20 cellular contexts compared by ENCODE assay signal in the genomic region with DNA sequence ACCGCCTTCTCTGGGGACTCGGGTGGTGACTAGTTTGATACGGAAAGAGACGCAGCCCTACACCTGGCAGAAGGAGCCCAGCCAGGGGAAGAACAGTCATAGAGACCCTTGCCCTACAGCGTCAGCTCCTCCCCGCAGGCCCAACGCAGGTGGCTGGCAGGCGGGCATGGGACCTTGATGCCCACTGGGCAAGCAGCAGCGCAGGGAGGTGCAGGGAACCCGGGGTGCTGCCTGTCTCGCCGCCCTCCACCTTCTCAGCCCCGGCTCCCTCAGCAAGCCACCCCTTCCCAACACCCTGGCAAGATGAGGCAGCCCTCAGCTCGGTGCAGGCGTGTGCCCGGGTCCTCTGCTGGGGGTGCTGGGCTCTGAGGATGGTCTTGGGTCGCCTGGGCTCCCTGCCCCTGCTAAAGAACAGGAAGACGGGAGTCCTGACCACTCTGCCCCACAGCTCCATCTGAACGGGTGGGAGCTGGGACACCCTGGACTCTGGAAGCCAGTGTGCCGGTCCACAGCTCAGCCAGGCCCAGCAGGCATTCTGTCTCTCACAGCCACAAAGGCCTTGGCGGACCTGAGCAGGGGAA. TPM values are rescaled to one million over a fixed set of nuclear protein-coding genes. Genes with fewer than 3 reads are reported as not detected.
DNase-seq lines count a peak whose midpoint lies in the region; ATAC-seq, FAIRE-seq and TF ChIP-seq lines count a peak whose summit lies in the region.
"Had no signal": no experiment of that assay in that cellular context is flagged by ENCODE, and none has a peak within 500 bp of the region (broad histone marks: within the 10 kb centered on the region; RNA-seq: fewer than 3 reads in every experiment).

No MANE protein-coding gene starts in this region.

- TF ChIP-seq CTCF in osteoblast (IDR thresholded peaks at IDR 0.05; ENCODE audit: extremely low read depth, low read depth, low read length): no peak
- no peak for TF ChIP-seq CTCF in GM10266 (IDR thresholded peaks at IDR 0.05; ENCODE audit: control insufficient read depth, insufficient read depth, low read depth, missing control alignments)
- no peak for TF ChIP-seq CTCF in mammary epithelial cell (conservative IDR thresholded peaks at IDR 0.05 in 1 of 2, IDR thresholded peaks at IDR 0.05 in 1 of 2; ENCODE audit: extremely low read depth in 1 of 2, insufficient read depth in 1 of 2, low read depth in 1 of 2, low read length in 2 of 2)
- TF ChIP-seq CTCF in D721Med (IDR thresholded peaks at IDR 0.05; ENCODE audit: insufficient read depth, missing control alignments): no peak

- 91 to 92% methylated on average over 21 of the region's 21 CpGs for WGBS in aorta, 2 donors
- WGBS in mammary epithelial cell (ENCODE audit: low coverage, missing lambda C conversion rate): 100% methylated on average over 3 of the region's 21 CpGs

- ATAC-seq in Right ventricle myocardium superior (ENCODE audit: poor library complexity) (no peak), esophagus mucosa (peak; percentile 15), aorta (ENCODE audit: low FRiP score) (peak; percentile 29)
- ATAC-seq: HCT116 had no signal

- BruUV-seq in mammary epithelial cell (replicated peaks; lab: Mats Ljungman, UMichigan): no TSS peak

- DNase-seq in cardiac septum (ENCODE audit: low spot score): peak; percentile 53
- no peak for DNase-seq in Right ventricle myocardium superior
- DNase-seq in osteoblast (ENCODE audit: insufficient read length, low spot score, missing footprints): peak; percentile 43
- peak in 1 of 2 donors; percentile 64 for DNase-seq in aorta
- DNase-seq in GM10266 (ENCODE audit: extremely low spot score): no peak
- no peak for DNase-seq in mammary epithelial cell
- no peak for DNase-seq in D721Med (ENCODE audit: insufficient read length, low spot score)
- DNase-seq: AML-193, KBM-7, NCI-H1105 treated with DMSO at 0.1 percent for 48 hours, NCI-H1694 treated with DMSO at 0.1 percent for 48 hours, NCI-H2107, NCI-H510A treated with DMSO at 0.1 percent for 48 hours, NCI-H774, OCI-M1 had no signal

- intact Hi-C loops in cardiac septum (cut with DNase I) (no loop called here), Right ventricle myocardium superior (cut with DNase I) (no loop called here), aorta (cut with DNase I) (no loop called here), mammary epithelial cell (cut with micrococcal nuclease) (no loop called here)

- no peak overlapping the region for H3K27ac ChIP-seq in osteoblast (ENCODE audit: low read depth, low read length)
- no peak overlapping the region for H3K27ac ChIP-seq in aorta (ENCODE audit: low read depth in 1 of 2, low read length in 2 of 2)
- H3K27ac ChIP-seq in mammary epithelial cell (ENCODE audit: insufficient read depth, low read depth, low read length): no peak overlapping the region
- H3K27ac ChIP-seq: 22Rv1, C4-2B had no signal

- no peak overlapping the region for H3K9ac ChIP-seq in mammary epithelial cell (ENCODE audit: insufficient read depth, low read length)

- H3K27me3 ChIP-seq in osteoblast (ENCODE audit: insufficient read depth, low read length) (no peaks in the 10 kb centered on the region), aorta (ENCODE audit: control insufficient read depth in 1 of 2, insufficient read depth in 2 of 2, low read length in 1 of 2) (no peaks in the 10 kb centered on the region), mammary epithelial cell (ENCODE audit: insufficient read depth, low read length) (no peaks in the 10 kb centered on the region)

- in situ Hi-C loops in mammary epithelial cell (cut with MboI; ENCODE audit: low sequenced_read_pairs in 2 of 2): no loop called here

- dilution Hi-C loops in mammary epithelial cell (cut with HindIII; ENCODE audit: low sequenced_read_pairs): no loop called here

- H3K79me2 ChIP-seq in osteoblast (ENCODE audit: insufficient read depth, low read length) (peaks cover 79% of the 10 kb centered on the region), mammary epithelial cell (ENCODE audit: insufficient read depth, low read length) (peaks cover 69% of the 10 kb centered on the region)

- peaks cover 33% of the 10 kb centered on the region for H3K36me3 ChIP-seq in osteoblast (ENCODE audit: insufficient read depth, low read length)
- H3K36me3 ChIP-seq in aorta (ENCODE audit: control insufficient read depth in 1 of 2, insufficient read depth in 2 of 2, low read length in 1 of 2): peaks cover 0 to 2% of the 10 kb centered on the region in 2 donors
- H3K36me3 ChIP-seq in mammary epithelial cell (ENCODE audit: insufficient read depth, low read length): peaks cover 7% of the 10 kb centered on the region

- no peaks in the 10 kb centered on the region for H3K9me3 ChIP-seq in osteoblast (ENCODE audit: low read depth, low read length)
- no peaks in the 10 kb centered on the region for H3K9me3 ChIP-seq in aorta (ENCODE audit: control insufficient read depth, low read length)
- H3K9me3 ChIP-seq in mammary epithelial cell (replicated peaks; ENCODE audit: insufficient read depth, low read length): peaks cover 3% of the 10 kb centered on the region

- H3K4me1 ChIP-seq in osteoblast (ENCODE audit: insufficient read depth, low read length) (peaks cover 6% of the 10 kb centered on the region), aorta (ENCODE audit: control insufficient read depth in 1 of 2, insufficient read depth in 2 of 2, low read length in 2 of 2) (no peaks in the 10 kb centered on the region), mammary epithelial cell (ENCODE audit: insufficient read depth, low read length) (no peaks in the 10 kb centered on the region)

- CTCF ChIA-PET in mammary epithelial cell (lab: Charles Lee; ENCODE audit: low non-redundant PET): no interaction called here

- H4K20me1 ChIP-seq in osteoblast (ENCODE audit: insufficient read depth, low read length) (peaks cover 58% of the 10 kb centered on the region), mammary epithelial cell (ENCODE audit: insufficient read depth, low read length) (no peaks in the 10 kb centered on the region)

- FAIRE-seq in D721Med (lab: Jason Lieb, UNC): no peak
- FAIRE-seq: G401.6 had no signal

- no peak overlapping the region for H2AFZ ChIP-seq in osteoblast (ENCODE audit: low read length)
- H2AFZ ChIP-seq in mammary epithelial cell (ENCODE audit: low read depth, low read length): no peak overlapping the region

- H3K4me2 ChIP-seq in osteoblast (ENCODE audit: insufficient read depth, low read length): no peak overlapping the region
- no peak overlapping the region for H3K4me2 ChIP-seq in mammary epithelial cell (ENCODE audit: insufficient read depth, low read depth, low read length)

- no peak overlapping the region for H3K4me3 ChIP-seq in osteoblast (ENCODE audit: insufficient read depth, low read length)
- no peak overlapping the region for H3K4me3 ChIP-seq in aorta (ENCODE audit: low read length in 2 of 2)
- H3K4me3 ChIP-seq in mammary epithelial cell (replicated peaks in 1 of 3; ENCODE audit: insufficient read depth in 1 of 3, low read depth in 2 of 3, low read length in 3 of 3): no peak overlapping the region

RNA-seq across cellular contexts. Expression of gene MIER2, which starts 9.0 kb away (rescaled TPM):
- total RNA-seq in cardiac septum: 21.8 TPM
- total RNA-seq in Right ventricle myocardium superior: 18.3 TPM
- 14.8 TPM for total RNA-seq in esophagus mucosa
- total RNA-seq in osteoblast: 10.9 and 14.8 TPM in 2 replicates
- 10 to 100 TPM; 26.4 to 31.1 TPM for total RNA-seq in aorta
- 1 to 10 TPM; 3.3 to 9.1 TPM for polyA plus RNA-seq in aorta
- 10 to 100 TPM; 17.8 to 41.6 TPM for total RNA-seq in mammary epithelial cell
- 18.0 TPM for polyA plus RNA-seq in mammary epithelial cell
- polyA minus RNA-seq in mammary epithelial cell: 102 TPM

RNA-seq across cellular contexts. Expression of gene PLPP2, which starts 44.4 kb away (rescaled TPM):
- total RNA-seq in cardiac septum (0.81 TPM), Right ventricle myocardium superior (0.56 TPM), esophagus mucosa (12.3 TPM), osteoblast (1.1 and 1.5 TPM in 2 replicates), aorta (1 to 10 TPM; 3.1 to 4.2 TPM), mammary epithelial cell (10 to 100 TPM; 12.8 to 42.8 TPM)
- polyA plus RNA-seq in aorta (1 to 10 TPM in 1 of 2 donors, under 1 TPM in 1; 0.51 to 6.5 TPM), mammary epithelial cell (45.7 TPM)
- 42.9 TPM for polyA minus RNA-seq in mammary epithelial cell

Comparison
In these comparisons a context has a peak if more than half of its experiments do, and no peak if none do; other contexts are left out.
1. DNase-seq: peak in cardiac septum (single experiment) and osteoblast (single experiment); none in Right ventricle myocardium superior (single experiment), GM10266 (single experiment), mammary epithelial cell (single experiment) and D721Med (single experiment).